ENCODE assay signal across 8 cellular contexts in genomic region chr20:25309395-25310267, GRCh38.
DNase-seq lines count a peak whose midpoint lies in the region; ATAC-seq, FAIRE-seq and TF ChIP-seq lines count a peak whose summit lies in the region.

No MANE protein-coding gene starts in this region.

- WGBS in small intestine, 3 donors: 31 to 55% (median 49%) methylated on average over 18 of the region's 18 CpGs

- DNase-seq in BJ (ENCODE audit: low read depth): peak; percentile 56
- DNase-seq in HS-27A (ENCODE audit: low read depth): peak; percentile 98
- DNase-seq in cardiac muscle cell (ENCODE audit: low read depth in 1 of 2, low spot score in 1 of 2): peak in 1 of 2 donors; percentile 52
- DNase-seq in small intestine: peak; percentile 85
- no peak for DNase-seq in OCI-LY7 (ENCODE audit: low spot score)

- H3K9me3 Mint-ChIP-seq in activated T-helper 17 cell treated with anti-CD3 and anti-CD28 coated beads, Interleukin-2, amount 50 U/mL, for 72 hours: no peaks in the 10 kb centered on the region

- H3K4me1 ChIP-seq in cardiac muscle cell (ENCODE audit: low read depth) (peaks cover 15% of the 10 kb centered on the region), small intestine (ENCODE audit: control insufficient read depth in 2 of 2, insufficient read depth in 1 of 2, low read depth in 1 of 2, low read length in 1 of 2) (peaks cover 14 to 16% of the 10 kb centered on the region in 2 donors), OCI-LY7 (ENCODE audit: insufficient read depth, low read length, poor library complexity, severe bottlenecking) (no peaks in the 10 kb centered on the region)

- no TSS peak for BruUV-seq in OCI-LY7 (replicated peaks; lab: Mats Ljungman, UMichigan)

- POLR2A ChIA-PET in BJ (lab: Charles Lee) (interaction anchor here (0.6 kb wide), 1 partner anchor 114 kb away, joined by 4 read pairs; no protein-coding TSS in a partner anchor), OCI-LY7 (lab: Charles Lee) (no interaction called here)

- H3K27ac ChIP-seq in cardiac muscle cell (peak overlapping the region; percentile 1), small intestine (ENCODE audit: low read depth in 1 of 2, low read length in 1 of 2) (peak overlapping the region; percentile 86 to 96), OCI-LY7 (ENCODE audit: low read depth, low read length, poor library complexity, severe bottlenecking) (no peak overlapping the region)

- H3K4me1 Mint-ChIP-seq in activated T-helper 17 cell treated with anti-CD3 and anti-CD28 coated beads, Interleukin-2, amount 50 U/mL, for 72 hours: peaks cover 14% of the 10 kb centered on the region

- no peak overlapping the region for H3K4me2 ChIP-seq in OCI-LY7 (ENCODE audit: low read length)

- CTCF ChIA-PET in BJ (lab: Yijun Ruan, JAX) (interaction anchor here (1.0 to 4.5 kb wide), 5 partner anchors 13 to 89 kb away, joined by 3 to 24 read pairs (median 5); no protein-coding TSS in a partner anchor), OCI-LY7 (lab: Charles Lee; ENCODE audit: unreplicated experiment) (no interaction called here)

- no peaks in the 10 kb centered on the region for H3K36me3 Mint-ChIP-seq in activated T-helper 17 cell treated with anti-CD3 and anti-CD28 coated beads, Interleukin-2, amount 50 U/mL, for 72 hours (ENCODE audit: low read depth)

- intact Hi-C loops in OCI-LY7 (cut with micrococcal nuclease; ENCODE audit: unreplicated experiment): no loop called here

- no peaks in the 10 kb centered on the region for H3K79me2 ChIP-seq in OCI-LY7 (ENCODE audit: insufficient read depth, low read depth, low read length)

- TF ChIP-seq CTCF in BJ (IDR thresholded peaks at IDR 0.05; ENCODE audit: insufficient read depth, low read depth, low read length) (no peak), cardiac muscle cell (IDR thresholded peaks at IDR 0.05; ENCODE audit: low read depth, low read length) (no peak), OCI-LY7 (conservative IDR thresholded peaks at IDR 0.05; ENCODE audit: low read length) (no peak)

- H3K36me3 ChIP-seq in BJ (ENCODE audit: control insufficient read depth, insufficient read depth, low read length) (peaks cover 4% of the 10 kb centered on the region; the same call in 1 of the 2 replicates), cardiac muscle cell (peaks cover 9% of the 10 kb centered on the region), small intestine (ENCODE audit: control insufficient read depth in 2 of 2, insufficient read depth in 2 of 2, low read length in 2 of 2) (no peaks in the 10 kb centered on the region), OCI-LY7 (ENCODE audit: insufficient read depth, low read length) (no peaks in the 10 kb centered on the region)

- no peaks in the 10 kb centered on the region for H3K9me2 ChIP-seq in OCI-LY7 (ENCODE audit: insufficient read depth, low read length)

- no peak overlapping the region for H2AFZ ChIP-seq in OCI-LY7 (ENCODE audit: low read length)

- FAIRE-seq in small intestine (lab: Jason Lieb, UNC): no peak

- ATAC-seq in activated T-helper 17 cell treated with anti-CD3 and anti-CD28 coated beads, Interleukin-2, amount 50 U/mL, for 72 hours (replicated peaks): no peak
- ATAC-seq in HG02623 (IDR thresholded peaks at IDR 0.05; ENCODE audit: unreplicated experiment) (no peak), HG02885 (IDR thresholded peaks at IDR 0.05; ENCODE audit: poor library complexity, unreplicated experiment) (no peak)

- H3K4me3 ChIP-seq in BJ (ENCODE audit: low read depth, low read length) (no peak overlapping the region; the same call in 1 of the 2 replicates), cardiac muscle cell (no peak overlapping the region), small intestine (ENCODE audit: low read depth in 1 of 2, low read length in 2 of 2) (no peak overlapping the region), OCI-LY7 (ENCODE audit: low read depth, low read length, poor library complexity, severe bottlenecking) (no peak overlapping the region)

- no peaks in the 10 kb centered on the region for H3K9me3 ChIP-seq in cardiac muscle cell (ENCODE audit: low read depth)
- no peaks in the 10 kb centered on the region for H3K9me3 ChIP-seq in small intestine (ENCODE audit: control insufficient read depth, low read depth)
- H3K9me3 ChIP-seq in OCI-LY7 (ENCODE audit: low read length): no peaks in the 10 kb centered on the region

- H3K27ac Mint-ChIP-seq in activated T-helper 17 cell treated with anti-CD3 and anti-CD28 coated beads, Interleukin-2, amount 50 U/mL, for 72 hours: peak overlapping the region; percentile 95

- H4K20me1 ChIP-seq in OCI-LY7 (ENCODE audit: insufficient read depth, low read length): no peaks in the 10 kb centered on the region

- H3K27me3 ChIP-seq in BJ (ENCODE audit: control insufficient read depth, insufficient read depth, low read length) (no peaks in the 10 kb centered on the region), cardiac muscle cell (no peaks in the 10 kb centered on the region), small intestine (ENCODE audit: control insufficient read depth in 2 of 2, insufficient read depth in 2 of 2, low read length in 2 of 2) (no peaks in the 10 kb centered on the region)

- no peaks in the 10 kb centered on the region for H3K27me3 Mint-ChIP-seq in activated T-helper 17 cell treated with anti-CD3 and anti-CD28 coated beads, Interleukin-2, amount 50 U/mL, for 72 hours

- H3K4me3 Mint-ChIP-seq in activated T-helper 17 cell treated with anti-CD3 and anti-CD28 coated beads, Interleukin-2, amount 50 U/mL, for 72 hours: peak overlapping the region; percentile 87
